Comparison of ENCODE assay signal across 16 cellular contexts in genomic region chr1:35589516-35590427, GRCh38. TPM values are rescaled to one million over a fixed set of nuclear protein-coding genes. Genes with fewer than 3 reads are reported as not detected.
DNase-seq lines count a peak whose midpoint lies in the region; ATAC-seq, FAIRE-seq and TF ChIP-seq lines count a peak whose summit lies in the region.
"Had no signal": no experiment of that assay in that cellular context is flagged by ENCODE, and none has a peak within 500 bp of the region (broad histone marks: within the 10 kb centered on the region; RNA-seq: fewer than 3 reads in every experiment).

No MANE protein-coding gene starts in this region.

- no peaks in the 10 kb centered on the region for H3K9me3 Mint-ChIP-seq in WTC11
- H3K9me3 Mint-ChIP-seq: HFFc6 had no signal

- peak; percentile 55 for DNase-seq in activated effector memory CD4-positive, alpha-beta T cell treated with anti-CD3 and anti-CD28 coated beads, Interleukin-2, amount 50 U/mL, for 16 hours
- no peak for DNase-seq in activated effector memory CD4-positive, alpha-beta T cell treated with Interleukin-2 at 50 U/mL for 16 hours
- DNase-seq in WTC11 (ENCODE audit: low spot score) = no peak
- peak; percentile 23 for DNase-seq in left lobe of liver (ENCODE audit: low spot score)
- DNase-seq in urothelium cell line (ENCODE audit: low spot score) = no peak
- no peak for DNase-seq in cerebellum (ENCODE audit: low spot score)
- DNase-seq: C1 segment of cervical spinal cord, GF-D8, HFFc6, KG1, NCI-H1436, NCI-H2029 treated with DMSO at 0.1 percent for 48 hours, NCI-H446 treated with DMSO at 0.1 percent for 48 hours, PC-3 had no signal

- H3K27ac Mint-ChIP-seq in WTC11 = 0 out of 2 replicates have a peak overlapping the region, but pooled peaks have one; percentile 16
- H3K27ac Mint-ChIP-seq: HFFc6 had no signal

- CTCF ChIA-PET in WTC11 (lab: Charles Lee) = interaction anchor here (1.3 kb wide), 1 partner anchor 25 kb away, joined by 3 read pairs; no protein-coding TSS in a partner anchor

- H3K27me3 Mint-ChIP-seq in WTC11 (ENCODE audit: low read depth) = no peaks in the 10 kb centered on the region

- H3K4me3 Mint-ChIP-seq in WTC11 = no peak overlapping the region
- H3K4me3 Mint-ChIP-seq: HFFc6 had no signal

- TF ChIP-seq CTCF in WTC11 (IDR thresholded peaks at IDR 0.05) = no peak

- no peak for ATAC-seq in WTC11
- no peak for ATAC-seq in left lobe of liver
- no peak for ATAC-seq in esophagus mucosa

- peaks cover 10% of the 10 kb centered on the region; the same call in 1 of the 2 replicates for H3K4me1 Mint-ChIP-seq in WTC11

- H3K36me3 Mint-ChIP-seq in WTC11 = no peaks in the 10 kb centered on the region

- peak; percentile 81 for FAIRE-seq in urothelium cell line (lab: Jason Lieb, UNC)

- POLR2A ChIA-PET in WTC11 (lab: Charles Lee) = no interaction called here

TF ChIP-seq in WTC11, 78 proteins besides CTCF, POLR2A, EP300 and RAD21:
- no peak for TF ChIP-seq GTF2I (CRISPR knock-in tag; conservative IDR thresholded peaks at IDR 0.05)
- no peak for TF ChIP-seq CBFB (CRISPR knock-in tag; IDR thresholded peaks at IDR 0.05; ENCODE audit: low read depth)
- TF ChIP-seq, protein P1, sequence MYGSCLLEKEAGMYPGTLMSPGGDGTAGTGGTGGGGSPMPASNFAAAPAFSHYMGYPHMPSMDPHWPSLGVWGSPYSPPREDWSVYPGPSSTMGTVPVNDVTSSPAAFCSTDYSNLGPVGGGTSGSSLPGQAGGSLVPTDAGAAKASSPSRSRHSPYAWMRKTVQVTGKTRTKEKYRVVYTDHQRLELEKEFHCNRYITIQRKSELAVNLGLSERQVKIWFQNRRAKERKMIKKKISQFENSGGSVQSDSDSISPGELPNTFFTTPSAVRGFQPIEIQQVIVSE (CRISPR knock-in tag; IDR thresholded peaks at IDR 0.05; ENCODE audit: borderline replicate concordance) = no peak
- TF ChIP-seq TP53 (CRISPR knock-in tag; IDR thresholded peaks at IDR 0.05) = no peak
- TF ChIP-seq PREB (CRISPR knock-in tag; IDR thresholded peaks at IDR 0.05; ENCODE audit: borderline replicate concordance) = no peak
- TF ChIP-seq ERG (CRISPR knock-in tag; IDR thresholded peaks at IDR 0.05) = no peak
- TF ChIP-seq, protein P2, sequence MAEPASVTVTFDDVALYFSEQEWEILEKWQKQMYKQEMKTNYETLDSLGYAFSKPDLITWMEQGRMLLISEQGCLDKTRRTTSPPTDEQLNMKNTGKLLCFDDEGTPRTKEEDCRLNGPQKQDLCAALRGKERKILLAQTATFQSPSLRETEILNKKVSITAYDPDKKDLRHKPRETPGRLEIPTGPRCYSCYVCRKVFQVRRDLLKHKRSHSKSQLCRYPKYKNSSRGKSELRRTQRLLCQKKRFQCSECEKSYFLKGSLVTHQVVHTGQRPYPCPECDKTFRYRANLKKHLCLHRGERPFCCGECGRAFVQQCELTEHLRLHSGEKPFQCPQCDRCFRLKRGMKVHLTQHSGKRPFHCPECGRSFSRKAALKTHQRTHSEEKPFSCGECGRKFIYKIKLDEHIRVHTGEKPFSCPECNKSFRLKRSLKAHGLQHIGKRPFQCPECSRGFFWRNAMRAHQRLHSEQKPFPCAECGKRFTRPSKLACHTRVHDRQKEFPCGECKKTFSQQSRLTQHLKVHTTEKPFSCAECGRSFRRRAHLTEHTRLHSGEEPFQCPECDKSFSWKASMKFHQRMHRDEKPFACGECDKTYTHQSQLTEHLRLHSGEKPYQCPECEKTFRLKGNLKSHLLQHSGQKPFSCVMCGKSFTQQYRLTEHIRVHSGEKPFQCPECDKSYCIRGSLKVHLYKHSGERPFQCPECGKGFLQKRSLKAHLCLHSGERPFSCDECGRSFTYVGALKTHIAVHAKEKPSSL (CRISPR knock-in tag; conservative IDR thresholded peaks at IDR 0.05) = no peak
- TF ChIP-seq IRF1 (CRISPR knock-in tag; IDR thresholded peaks at IDR 0.05) = no peak
- no peak for TF ChIP-seq GABPB1 (CRISPR knock-in tag; IDR thresholded peaks at IDR 0.05)
- TF ChIP-seq, protein P3, sequence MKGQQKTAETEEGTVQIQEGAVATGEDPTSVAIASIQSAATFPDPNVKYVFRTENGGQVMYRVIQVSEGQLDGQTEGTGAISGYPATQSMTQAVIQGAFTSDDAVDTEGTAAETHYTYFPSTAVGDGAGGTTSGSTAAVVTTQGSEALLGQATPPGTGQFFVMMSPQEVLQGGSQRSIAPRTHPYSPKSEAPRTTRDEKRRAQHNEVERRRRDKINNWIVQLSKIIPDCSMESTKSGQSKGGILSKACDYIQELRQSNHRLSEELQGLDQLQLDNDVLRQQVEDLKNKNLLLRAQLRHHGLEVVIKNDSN (CRISPR knock-in tag; IDR thresholded peaks at IDR 0.05) = no peak
- no peak for TF ChIP-seq GRHL2 (CRISPR knock-in tag; IDR thresholded peaks at IDR 0.05; ENCODE audit: insufficient replicate concordance, severe bottlenecking)
- no peak for TF ChIP-seq RORB (CRISPR knock-in tag; IDR thresholded peaks at IDR 0.05)
- TF ChIP-seq TEAD1 (CRISPR knock-in tag; IDR thresholded peaks at IDR 0.05) = no peak
- TF ChIP-seq, protein P4, sequence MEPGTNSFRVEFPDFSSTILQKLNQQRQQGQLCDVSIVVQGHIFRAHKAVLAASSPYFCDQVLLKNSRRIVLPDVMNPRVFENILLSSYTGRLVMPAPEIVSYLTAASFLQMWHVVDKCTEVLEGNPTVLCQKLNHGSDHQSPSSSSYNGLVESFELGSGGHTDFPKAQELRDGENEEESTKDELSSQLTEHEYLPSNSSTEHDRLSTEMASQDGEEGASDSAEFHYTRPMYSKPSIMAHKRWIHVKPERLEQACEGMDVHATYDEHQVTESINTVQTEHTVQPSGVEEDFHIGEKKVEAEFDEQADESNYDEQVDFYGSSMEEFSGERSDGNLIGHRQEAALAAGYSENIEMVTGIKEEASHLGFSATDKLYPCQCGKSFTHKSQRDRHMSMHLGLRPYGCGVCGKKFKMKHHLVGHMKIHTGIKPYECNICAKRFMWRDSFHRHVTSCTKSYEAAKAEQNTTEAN (CRISPR knock-in tag; IDR thresholded peaks at IDR 0.05) = no peak

RNA-seq across cellular contexts. Expression of gene TFAP2E, which starts 16.7 kb away (rescaled TPM):
- total RNA-seq in WTC11 (2021) = 1.5 to 1.7 TPM (median 1.5 TPM) in 3 replicates
- 0.13 TPM for total RNA-seq in left lobe of liver
- total RNA-seq in esophagus mucosa = 1.1 TPM
- total RNA-seq in cerebellum = 0.54 TPM
- total RNA-seq: H4 had no signal

RNA-seq across cellular contexts. Expression of gene NCDN, which starts 32.2 kb away (rescaled TPM):
- 35.6 to 39.2 TPM (median 38.2 TPM) in 3 replicates for total RNA-seq in WTC11 (2021)
- total RNA-seq in left lobe of liver = 7.0 TPM
- total RNA-seq in esophagus mucosa = 10.6 TPM
- total RNA-seq in cerebellum = 40.7 TPM

RNA-seq across cellular contexts. Expression of gene KIAA0319L, which starts 32.6 kb away (rescaled TPM):
- total RNA-seq in WTC11 (2021) (66.3 to 71.7 TPM (median 70.0 TPM) in 3 replicates), left lobe of liver (49.2 TPM), esophagus mucosa (28.2 TPM), cerebellum (59.1 TPM)

RNA-seq across cellular contexts. Expression of gene PSMB2, which starts 51.6 kb away (rescaled TPM):
- total RNA-seq in WTC11 (2021) (76.7 to 81.7 TPM (median 80.6 TPM) in 3 replicates), left lobe of liver (39.3 TPM), esophagus mucosa (54.6 TPM), cerebellum (20.2 TPM)

Comparison
In these comparisons a context has a peak if more than half of its experiments do, and no peak if none do; other contexts are left out.
1. DNase-seq: peak in activated effector memory CD4-positive, alpha-beta T cell treated with anti-CD3 and anti-CD28 coated beads, Interleukin-2, amount 50 U/mL, for 16 hours (single experiment) and left lobe of liver (single experiment); none in activated effector memory CD4-positive, alpha-beta T cell treated with Interleukin-2 at 50 U/mL for 16 hours (single experiment), WTC11 (single experiment), urothelium cell line (single experiment) and cerebellum (single experiment).